23 cellular contexts compared by ENCODE assay signal in the genomic region with DNA sequence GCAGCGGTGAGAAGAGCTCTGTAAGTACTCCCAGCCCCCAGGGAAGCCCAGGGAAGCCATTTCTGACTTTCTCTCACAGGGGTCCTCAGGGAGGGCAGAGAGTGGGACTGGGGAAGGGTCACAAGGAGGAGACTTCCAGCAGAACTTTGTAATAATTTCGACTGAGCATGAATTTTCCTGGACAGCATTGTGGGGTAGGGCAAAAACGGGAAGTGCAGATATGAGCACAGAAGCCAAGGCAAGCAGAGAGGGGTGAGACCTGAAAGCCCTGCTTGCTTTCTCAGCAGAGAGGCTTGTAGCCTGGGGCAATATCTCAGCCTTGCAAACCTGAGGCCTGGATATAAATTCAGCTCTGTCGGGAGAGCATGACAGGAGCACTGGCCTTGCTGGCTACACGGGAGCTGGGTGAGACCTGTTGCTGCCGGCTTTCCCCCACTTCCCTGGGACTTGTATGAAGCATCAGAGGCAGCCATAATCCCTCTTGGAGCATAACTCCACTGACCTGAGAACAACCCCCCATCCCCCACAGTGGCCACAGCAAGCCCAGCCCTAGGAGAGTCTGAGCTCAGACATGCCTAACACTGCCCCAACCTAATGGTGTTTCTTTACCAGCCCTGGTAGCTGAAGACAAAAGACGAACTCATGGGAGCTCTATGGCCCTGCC. TPM values are rescaled to one million over a fixed set of nuclear protein-coding genes. Genes with fewer than 3 reads are reported as not detected.
A peak's percentile ranks its signal among the peaks of the same experiment; 100 is the strongest.
DNase-seq lines count a peak whose midpoint lies in the region; ATAC-seq and TF ChIP-seq lines count a peak whose summit lies in the region.
"Had no signal": no experiment of that assay in that cellular context is flagged by ENCODE, and none has a peak within 500 bp of the region (broad histone marks: within the 10 kb centered on the region; RNA-seq: fewer than 3 reads in every experiment).

No MANE protein-coding gene starts in this region.

- peaks cover 9% of the 10 kb centered on the region for H3K4me1 Mint-ChIP-seq in GM23338
- H3K4me1 Mint-ChIP-seq: activated naive CD8-positive, alpha-beta T cell treated with anti-CD3 and anti-CD28 coated beads, Interleukin-2, amount 10 ng/mL, durations not matched to agents 7 days and 5 days; brain; naive B cell had no signal

- peak; percentile 60 for ATAC-seq in GM23338

- no peaks in the 10 kb centered on the region for H3K36me3 Mint-ChIP-seq in GM23338 (ENCODE audit: low read depth)
- H3K36me3 Mint-ChIP-seq: activated naive CD8-positive, alpha-beta T cell treated with anti-CD3 and anti-CD28 coated beads, Interleukin-2, amount 10 ng/mL, durations not matched to agents 7 days and 5 days; brain had no signal

- intact Hi-C loops in posterior vena cava (cut with DNase I), result no loop called here

- H3K4me1 ChIP-seq in GM23338 (ENCODE audit: insufficient read depth), result no peaks in the 10 kb centered on the region
- H3K4me1 ChIP-seq: colonic mucosa, heart right ventricle, upper lobe of left lung had no signal

- TF ChIP-seq CTCF in GM23338 (conservative IDR thresholded peaks at IDR 0.05; ENCODE audit: low read depth in 2 of 2), result no peak

- H3K4me3 Mint-ChIP-seq in GM23338, result no peak overlapping the region
- H3K4me3 Mint-ChIP-seq: activated naive CD8-positive, alpha-beta T cell treated with anti-CD3 and anti-CD28 coated beads, Interleukin-2, amount 10 ng/mL, durations not matched to agents 7 days and 5 days; activated T-helper 1 cell treated with anti-CD3 and anti-CD28 coated beads, Interleukin-12 subunit alpha, Interleukin-12 subunit beta, Interleukin-2, Interleukin-4 antibody, amounts not matched to agents 30 ng/mL and 10 ng/mL and 1 ng/mL, durations not matched to agents 14 hours and 24 hours and 36 hours; brain; HFFc6; naive B cell had no signal

- no peaks in the 10 kb centered on the region for H4K20me1 ChIP-seq in GM23338 (replicated peaks; ENCODE audit: insufficient read depth)

- peaks cover 13% of the 10 kb centered on the region for H3K9me2 ChIP-seq in GM23338 (ENCODE audit: insufficient read depth)

- H3K27me3 ChIP-seq in GM23338 (ENCODE audit: insufficient read depth), result no peaks in the 10 kb centered on the region
- H3K27me3 ChIP-seq: colonic mucosa had no signal

- H3K79me2 ChIP-seq in GM23338 (replicated peaks; ENCODE audit: insufficient read depth), result no peaks in the 10 kb centered on the region

- no peak overlapping the region for H3K27ac Mint-ChIP-seq in GM23338
- H3K27ac Mint-ChIP-seq: activated naive CD8-positive, alpha-beta T cell treated with anti-CD3 and anti-CD28 coated beads, Interleukin-2, amount 10 ng/mL, durations not matched to agents 7 days and 5 days; activated T-helper 1 cell treated with anti-CD3 and anti-CD28 coated beads, Interleukin-12 subunit alpha, Interleukin-12 subunit beta, Interleukin-2, Interleukin-4 antibody, amounts not matched to agents 30 ng/mL and 10 ng/mL and 1 ng/mL, durations not matched to agents 14 hours and 24 hours and 36 hours; HFFc6 had no signal

- H3K4me3 ChIP-seq in GM23338, result no peak overlapping the region
- H3K4me3 ChIP-seq: colonic mucosa, heart right ventricle, smooth muscle cell, stomach, upper lobe of left lung had no signal

- peaks cover 6% of the 10 kb centered on the region for H3K27me3 Mint-ChIP-seq in GM23338 (ENCODE audit: insufficient read depth, low read depth, poor library complexity)

- no peak overlapping the region for H2AFZ ChIP-seq in GM23338

- H3K27ac ChIP-seq in GM23338 (ENCODE audit: low read depth), result no peak overlapping the region
- H3K27ac ChIP-seq: colonic mucosa, heart right ventricle, stomach, upper lobe of left lung had no signal

- DNase-seq in GM23338 (ENCODE audit: low spot score) (peak; percentile 8), SW480 (ENCODE audit: low spot score) (peak; percentile 47), kidney tubule cell (ENCODE audit: low spot score) (peak; percentile 13), posterior vena cava (ENCODE audit: low spot score) (peak; percentile 64), amniotic stem cell (lab: John Stamatoyannopoulos, UW) (no peak), HUDEP-2 (lab: John Stamatoyannopoulos, UW; ENCODE audit: unreplicated experiment in 76 of 76) (no peak), NCI-H774 (lab: John Stamatoyannopoulos, UW) (no peak), foreskin melanocyte (no peak)
- DNase-seq: activated CD4-positive, CD25-positive, alpha-beta regulatory T cell treated with anti-CD3 and anti-CD28 coated beads, Interleukin-2, amount 50 U/mL, for 72 hours; activated naive CD8-positive, alpha-beta T cell treated with anti-CD3 and anti-CD28 coated beads, Interleukin-2, amount 10 ng/mL, durations not matched to agents 7 days and 5 days; colonic mucosa; DMS79 treated with DMSO at 0.1 percent for 48 hours; heart right ventricle; HFFc6; naive B cell; NCI-H2081 treated with DMSO at 0.1 percent for 48 hours; stimulated activated CD4-positive, alpha-beta T cell treated with anti-CD3 and anti-CD28 coated beads, Interleukin-4, amount 100 ng/mL, for 24 hours; stomach; upper lobe of left lung had no signal

- H3F3A ChIP-seq in GM23338 (replicated peaks; ENCODE audit: low read depth), result no peaks in the 10 kb centered on the region

- peaks cover 20% of the 10 kb centered on the region for H3K9me3 Mint-ChIP-seq in GM23338
- H3K9me3 Mint-ChIP-seq: activated T-helper 1 cell treated with anti-CD3 and anti-CD28 coated beads, Interleukin-12 subunit alpha, Interleukin-12 subunit beta, Interleukin-2, Interleukin-4 antibody, amounts not matched to agents 30 ng/mL and 10 ng/mL and 1 ng/mL, durations not matched to agents 14 hours and 24 hours and 36 hours had no signal

- H3K36me3 ChIP-seq in GM23338 (ENCODE audit: insufficient read depth), result no peaks in the 10 kb centered on the region
- H3K36me3 ChIP-seq: colonic mucosa, heart right ventricle, stomach, upper lobe of left lung had no signal

- no peak overlapping the region for H3K4me2 ChIP-seq in GM23338
- H3K4me2 ChIP-seq: smooth muscle cell had no signal

TF ChIP-seq in GM23338, 12 proteins besides CTCF, POLR2A, EP300 and RAD21 (continues in another document):
- TF ChIP-seq NANOG (IDR thresholded peaks at IDR 0.05; ENCODE audit: borderline replicate concordance), result no peak
- no peak for TF ChIP-seq REST (IDR thresholded peaks at IDR 0.05; ENCODE audit: unreplicated experiment)
- no peak for TF ChIP-seq POLR2AphosphoS5 (IDR thresholded peaks at IDR 0.05; ENCODE audit: low read depth)
- TF ChIP-seq JUNB (IDR thresholded peaks at IDR 0.05; ENCODE audit: unreplicated experiment), result no peak
- TF ChIP-seq ZNF331 (CRISPR knock-in tag; IDR thresholded peaks at IDR 0.05; ENCODE audit: low read depth), result no peak
- TF ChIP-seq EZH2 (IDR thresholded peaks at IDR 0.05; ENCODE audit: low read depth, unreplicated experiment), result no peak
- no peak for TF ChIP-seq CREB1 (CRISPR knock-in tag; IDR thresholded peaks at IDR 0.05; ENCODE audit: low read depth)
- TF ChIP-seq ZNF114 (CRISPR knock-in tag; IDR thresholded peaks at IDR 0.05), result no peak
- TF ChIP-seq EZH2phosphoT487 (IDR thresholded peaks at IDR 0.05; ENCODE audit: unreplicated experiment), result no peak
- no peak for TF ChIP-seq ETS1 (IDR thresholded peaks at IDR 0.05)

RNA-seq across cellular contexts. Expression of gene IQSEC3, which starts 9.8 kb away (rescaled TPM):
- 2.1 and 3.8 TPM in 2 replicates for total RNA-seq in GM23338 (2014; rRNA removed; shearing (Covaris generic))
- polyA plus RNA-seq in GM23338 (2016; fragmentation: Nextera tagmentation; extraction: Ambion mirVana), result 3.3 and 3.6 TPM in 2 replicates
- 1 to 10 TPM; 3.2 to 3.6 TPM for total RNA-seq in posterior vena cava
- total RNA-seq: HFFc6, NCI-H460 had no signal

Comparison
In these comparisons a context has a peak if more than half of its experiments do, and no peak if none do; other contexts are left out.
1. DNase-seq: peak in GM23338 (single experiment), SW480 (single experiment), kidney tubule cell (single experiment) and posterior vena cava (single experiment); none in amniotic stem cell (single experiment), HUDEP-2 (0 of 76), NCI-H774 (single experiment) and foreskin melanocyte (single experiment).